In the genomic region with DNA sequence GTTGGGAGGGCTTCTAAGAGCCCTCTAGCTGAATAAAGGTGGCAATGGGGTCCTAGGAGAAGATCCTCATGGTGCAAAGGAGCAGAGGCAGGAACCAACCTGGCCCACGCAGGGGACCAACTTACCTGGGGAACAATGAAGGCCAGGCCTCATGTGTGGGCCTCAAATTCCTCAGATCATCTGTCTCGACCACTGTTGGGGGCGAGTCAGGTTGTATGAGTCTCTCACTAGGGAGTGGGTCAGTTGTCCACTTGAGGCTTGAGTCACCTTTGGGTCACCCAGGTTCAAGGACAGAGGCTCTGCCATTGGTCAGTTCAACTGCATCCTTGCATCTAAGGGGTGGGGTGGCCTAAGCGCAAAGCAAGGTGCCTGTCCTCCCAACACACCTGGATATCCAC, we compare ENCODE assay signal across 21 cellular contexts. TPM values are rescaled to one million over a fixed set of nuclear protein-coding genes. Genes with fewer than 3 reads are reported as not detected.
DNase-seq lines count a peak whose midpoint lies in the region; ATAC-seq and TF ChIP-seq lines count a peak whose summit lies in the region.
"Had no signal": no experiment of that assay in that cellular context is flagged by ENCODE, and none has a peak within 500 bp of the region (broad histone marks: within the 10 kb centered on the region; RNA-seq: fewer than 3 reads in every experiment).

No MANE protein-coding gene starts in this region.

- no peaks in the 10 kb centered on the region for H3F3A ChIP-seq in neural progenitor cell (ENCODE audit: low read depth)

- H3K27ac Mint-ChIP-seq in neural progenitor cell, result peak overlapping the region; percentile 39
- H3K27ac Mint-ChIP-seq in type B pancreatic cell, result no peak overlapping the region
- H3K27ac Mint-ChIP-seq: CD4-positive, CD25-positive, alpha-beta regulatory T cell; IgD-negative memory B cell had no signal

- no peaks in the 10 kb centered on the region for H3K9me3 ChIP-seq in neural progenitor cell (ENCODE audit: low read depth)
- H3K9me3 ChIP-seq in right lobe of liver, result no peaks in the 10 kb centered on the region
- H3K9me3 ChIP-seq: BE2C, MG63 had no signal

- H3K36me3 Mint-ChIP-seq in neural progenitor cell (no peaks in the 10 kb centered on the region), type B pancreatic cell (no peaks in the 10 kb centered on the region)
- H3K36me3 Mint-ChIP-seq: CD4-positive, CD25-positive, alpha-beta regulatory T cell; IgD-negative memory B cell had no signal

- H3K4me2 ChIP-seq in neural progenitor cell, result no peak overlapping the region

- WGBS in right lobe of liver (ENCODE audit: insufficient coverage, low coverage, low lambda C conversion rate, missing lambda C conversion rate), result 38% methylated on average over 1 of the region's 4 CpGs

- H3K4me1 ChIP-seq in neural progenitor cell (no peaks in the 10 kb centered on the region), right lobe of liver (peaks cover 0 to 14% (median 6%) of the 10 kb centered on the region in 4 donors)

- H3K27me3 ChIP-seq in neural progenitor cell, result no peaks in the 10 kb centered on the region
- no peaks in the 10 kb centered on the region for H3K27me3 ChIP-seq in right lobe of liver
- H3K27me3 ChIP-seq: BE2C, MG63 had no signal

- H3K4me3 Mint-ChIP-seq in neural progenitor cell (no peak overlapping the region), type B pancreatic cell (no peak overlapping the region)
- H3K4me3 Mint-ChIP-seq: CD4-positive, CD25-positive, alpha-beta regulatory T cell; IgD-negative memory B cell had no signal

- no peaks in the 10 kb centered on the region for H4K20me1 ChIP-seq in neural progenitor cell (ENCODE audit: low read depth)

- no peak for TF ChIP-seq POLR2A in right lobe of liver (IDR thresholded peaks at IDR 0.05)

- intact Hi-C loops in right lobe of liver (cut with DNase I), result no loop called here

- peaks cover 2% of the 10 kb centered on the region for H3K27me3 Mint-ChIP-seq in neural progenitor cell (ENCODE audit: insufficient read depth, low read depth)
- no peaks in the 10 kb centered on the region for H3K27me3 Mint-ChIP-seq in type B pancreatic cell

- DNase-seq in activated effector memory CD4-positive, alpha-beta T cell treated with anti-CD3 and anti-CD28 coated beads, Interleukin-2, amount 50 U/mL, for 16 hours, result peak; percentile 30
- DNase-seq in activated effector memory CD4-positive, alpha-beta T cell treated with Interleukin-2 at 50 U/mL for 16 hours, result no peak
- DNase-seq in coronary artery (ENCODE audit: low spot score) (peak; percentile 31), neural progenitor cell (ENCODE audit: low spot score) (no peak), type B pancreatic cell (ENCODE audit: extremely low spot score, unreplicated experiment) (peak; percentile 37), right lobe of liver (no peak), NCI-H82 (lab: John Stamatoyannopoulos, UW) (no peak)
- DNase-seq in activated naive CD4-positive, alpha-beta T cell (lab: John Stamatoyannopoulos, UW), result no peak
- DNase-seq: BE2C; CD4-positive, CD25-positive, alpha-beta regulatory T cell; COR-L47; DMS 273 treated with DMSO at 0.1 percent for 48 hours; Kasumi-1; MG63; NCI-H1048; NCI-H1436 treated with DMSO at 0.1 percent for 48 hours; NCI-H2081; NCI-H446 treated with DMSO at 0.1 percent for 48 hours; NCI-H69 had no signal

- no peaks in the 10 kb centered on the region for H3K9me3 Mint-ChIP-seq in neural progenitor cell
- no peaks in the 10 kb centered on the region for H3K9me3 Mint-ChIP-seq in type B pancreatic cell
- H3K9me3 Mint-ChIP-seq: CD4-positive, CD25-positive, alpha-beta regulatory T cell; IgD-negative memory B cell had no signal

- no peak for ATAC-seq in right lobe of liver
- ATAC-seq: Right ventricle myocardium inferior had no signal

- H3K79me2 ChIP-seq in neural progenitor cell (ENCODE audit: low read depth), result no peaks in the 10 kb centered on the region

- H3K4me1 Mint-ChIP-seq in neural progenitor cell (peaks cover 3% of the 10 kb centered on the region), type B pancreatic cell (ENCODE audit: unreplicated experiment) (peaks cover 8% of the 10 kb centered on the region)
- H3K4me1 Mint-ChIP-seq: CD4-positive, CD25-positive, alpha-beta regulatory T cell; IgD-negative memory B cell had no signal

- H3K4me3 ChIP-seq in coronary artery (no peak overlapping the region), neural progenitor cell (no peak overlapping the region), right lobe of liver (no peak overlapping the region)
- H3K4me3 ChIP-seq: MG63 had no signal

- no peak overlapping the region for H2AFZ ChIP-seq in neural progenitor cell (replicated peaks)

- H3K9ac ChIP-seq in neural progenitor cell, result no peak overlapping the region

- H3K27ac ChIP-seq in coronary artery (no peak overlapping the region), neural progenitor cell (no peak overlapping the region), right lobe of liver (peak overlapping the region in 1 of 3 donors; percentile 39)

- TF ChIP-seq CTCF in coronary artery (IDR thresholded peaks at IDR 0.05) (no peak), neural progenitor cell (IDR thresholded peaks at IDR 0.05) (no peak), type B pancreatic cell (conservative IDR thresholded peaks at IDR 0.05) (no peak), right lobe of liver (IDR thresholded peaks at IDR 0.05) (no peak)

- H3K36me3 ChIP-seq in neural progenitor cell (no peaks in the 10 kb centered on the region), right lobe of liver (no peaks in the 10 kb centered on the region)
- H3K36me3 ChIP-seq: BE2C, MG63 had no signal

RNA-seq across cellular contexts. Expression of a gene that starts 43.7 kb away (rescaled TPM):
- total RNA-seq in neural progenitor cell (ENCODE audit: low replicate concordance), result 0.37 TPM in 2 replicates
- total RNA-seq in type B pancreatic cell (ENCODE audit: low replicate concordance), result 2.1 and 3.6 TPM in 2 replicates
- under 1 TPM; 0.07 to 0.60 (median 0.22) TPM for total RNA-seq in right lobe of liver
- total RNA-seq: CD4-positive, CD25-positive, alpha-beta regulatory T cell had no signal

Comparison
In these comparisons a context has a peak if more than half of its experiments do, and no peak if none do; other contexts are left out.
1. DNase-seq: peak in activated effector memory CD4-positive, alpha-beta T cell treated with anti-CD3 and anti-CD28 coated beads, Interleukin-2, amount 50 U/mL, for 16 hours (single experiment), coronary artery (single experiment) and type B pancreatic cell (single experiment); none in activated effector memory CD4-positive, alpha-beta T cell treated with Interleukin-2 at 50 U/mL for 16 hours (single experiment), neural progenitor cell (single experiment), right lobe of liver (0 of 3), activated naive CD4-positive, alpha-beta T cell (0 of 4) and NCI-H82 (single experiment).